ENCODE assay signal across 23 cellular contexts in the genomic region with DNA sequence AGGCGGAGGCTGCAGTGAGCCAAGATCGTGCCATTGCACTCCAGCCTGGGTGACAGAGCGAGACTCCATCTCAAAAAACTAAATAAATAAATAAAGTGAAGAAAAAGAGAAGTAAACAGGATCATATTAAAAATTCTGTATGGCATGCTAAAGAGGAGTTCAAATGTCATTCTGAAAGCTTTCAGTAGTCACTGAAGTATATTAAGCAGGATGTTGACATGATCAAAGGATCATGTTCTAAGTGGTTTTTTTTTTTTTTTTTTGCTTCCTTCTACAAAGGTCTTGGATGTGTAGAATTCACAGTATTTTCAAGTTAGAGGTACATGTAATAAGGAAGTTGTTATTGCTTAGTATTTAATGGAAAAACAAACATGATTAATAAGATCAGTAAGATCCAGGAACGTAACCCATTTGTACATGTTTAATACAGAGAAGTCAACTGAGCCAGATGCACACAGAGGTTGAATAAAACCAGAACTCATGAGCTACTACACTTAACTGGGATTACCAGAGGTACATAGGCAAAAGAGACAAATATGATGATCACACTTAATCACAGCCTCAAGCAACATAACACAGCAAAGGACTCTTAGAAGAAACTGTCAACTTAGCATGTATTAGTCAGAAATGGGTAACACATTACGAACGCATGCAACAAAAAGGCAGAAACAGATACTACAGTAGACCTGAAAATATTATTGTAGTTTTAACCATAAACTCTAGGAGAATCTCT. TPM values are rescaled to one million over a fixed set of nuclear protein-coding genes. Genes with fewer than 3 reads are reported as not detected.
DNase-seq lines count a peak whose midpoint lies in the region; ATAC-seq, FAIRE-seq and TF ChIP-seq lines count a peak whose summit lies in the region.
"Had no signal": no experiment of that assay in that cellular context is flagged by ENCODE, and none has a peak within 500 bp of the region (broad histone marks: within the 10 kb centered on the region; RNA-seq: fewer than 3 reads in every experiment).

No MANE protein-coding gene starts in this region.

- DNase-seq in NCI-H2196 (lab: John Stamatoyannopoulos, UW; ENCODE audit: unreplicated experiment) (peak; percentile 7), NCI-H2196 treated with DMSO at 0.1 percent for 48 hours (lab: John Stamatoyannopoulos, UW; ENCODE audit: unreplicated experiment) (no peak), H54 (ENCODE audit: insufficient read length, low spot score) (no peak), epithelial cell of esophagus (ENCODE audit: low read depth) (peak; percentile 44), renal cortical epithelial cell (ENCODE audit: low read depth) (peak; percentile 9), trophoblast cell (no peak)
- no peak for DNase-seq in activated T-helper 2 cell treated with anti-CD3 and anti-CD28 coated beads, Interferon-gamma antibody, Interleukin-2, Interleukin-4, amounts not matched to agents 10 μg/mL and 5 μg/mL and 100 μg/mL, durations not matched to agents 14 hours and 24 hours and 36 hours (ENCODE audit: low spot score)
- DNase-seq: Calu3; CD8-positive, alpha-beta T cell; GDM1; HCEC 1CT; IMR-90; Kasumi-1; MG63; NCI-H1048; NCI-H146; NCI-H2029 treated with DMSO at 0.1 percent for 48 hours; NCI-H2227 treated with DMSO at 0.1 percent for 48 hours; NCI-H524 treated with DMSO at 0.1 percent for 48 hours; SJCRH30 had no signal

- no peak overlapping the region for H3K9ac ChIP-seq in trophoblast cell (ENCODE audit: low read length)

- no peaks in the 10 kb centered on the region for H3K36me3 ChIP-seq in trophoblast cell (ENCODE audit: control insufficient read depth in 1 of 2, insufficient read depth in 2 of 2, low read length in 2 of 2)

- no peaks in the 10 kb centered on the region for H3K9me3 Mint-ChIP-seq in activated T-helper 2 cell treated with anti-CD3 and anti-CD28 coated beads, Interferon-gamma antibody, Interleukin-2, Interleukin-4, amounts not matched to agents 10 μg/mL and 5 μg/mL and 100 μg/mL, durations not matched to agents 14 hours and 24 hours and 36 hours
- H3K9me3 Mint-ChIP-seq: CD8-positive, alpha-beta T cell had no signal

- no peak overlapping the region for H4K12ac ChIP-seq in trophoblast cell (ENCODE audit: low read depth, low read length)

- no peak overlapping the region for H2AK5ac ChIP-seq in trophoblast cell (ENCODE audit: low read length)

- H3K14ac ChIP-seq in trophoblast cell (ENCODE audit: low read length): no peak overlapping the region

- ATAC-seq in GM21423 (IDR thresholded peaks at IDR 0.05; ENCODE audit: unreplicated experiment): no peak
- ATAC-seq: CD8-positive, alpha-beta T cell; Panc1 had no signal

- no peak overlapping the region for H3K4me3 ChIP-seq in epithelial cell of esophagus (ENCODE audit: low read length)
- H3K4me3 ChIP-seq in trophoblast cell (ENCODE audit: low read depth, low read length): no peak overlapping the region
- H3K4me3 ChIP-seq: MG63, SJCRH30 had no signal

- intact Hi-C loops in activated T-helper 2 cell treated with anti-CD3 and anti-CD28 coated beads, Interferon-gamma antibody, Interleukin-2, Interleukin-4, amounts not matched to agents 10 μg/mL and 5 μg/mL and 100 μg/mL, durations not matched to agents 14 hours and 24 hours and 36 hours (cut with micrococcal nuclease): no loop called here

- no peak overlapping the region for H3K23ac ChIP-seq in trophoblast cell (ENCODE audit: low read length)

- H3K27ac Mint-ChIP-seq in activated T-helper 2 cell treated with anti-CD3 and anti-CD28 coated beads, Interferon-gamma antibody, Interleukin-2, Interleukin-4, amounts not matched to agents 10 μg/mL and 5 μg/mL and 100 μg/mL, durations not matched to agents 14 hours and 24 hours and 36 hours: no peak overlapping the region
- H3K27ac Mint-ChIP-seq: CD8-positive, alpha-beta T cell had no signal

- no peak for TF ChIP-seq CTCF in epithelial cell of esophagus (IDR thresholded peaks at IDR 0.05; ENCODE audit: insufficient read depth, low read depth, low read length, missing control alignments)

- no peaks in the 10 kb centered on the region for H3K79me1 ChIP-seq in trophoblast cell (ENCODE audit: low read length)

- no peak overlapping the region for H2BK12ac ChIP-seq in trophoblast cell (ENCODE audit: low read length)

- no peaks in the 10 kb centered on the region for H3K9me3 ChIP-seq in trophoblast cell (ENCODE audit: insufficient read depth, low read depth, low read length)
- H3K9me3 ChIP-seq: MG63, SJCRH30 had no signal

- H3K27ac ChIP-seq in trophoblast cell (ENCODE audit: low read depth, low read length): no peak overlapping the region
- H3K27ac ChIP-seq: HL-60, SJCRH30 had no signal

- no peaks in the 10 kb centered on the region for H3K27me3 ChIP-seq in trophoblast cell (ENCODE audit: insufficient read depth, low read length)
- H3K27me3 ChIP-seq: MG63, SJCRH30 had no signal

- H2AFZ ChIP-seq in trophoblast cell (ENCODE audit: insufficient read depth, low read length, poor library complexity): no peak overlapping the region

- no peak for TF ChIP-seq POLR2A in H54 (IDR thresholded peaks at IDR 0.05; ENCODE audit: low read depth, low read length)

- no peak overlapping the region for H3K4ac ChIP-seq in trophoblast cell (ENCODE audit: low read depth, low read length)

- H3K4me2 ChIP-seq in trophoblast cell (ENCODE audit: low read length): no peak overlapping the region

- FAIRE-seq in H54 (lab: Jason Lieb, UNC): peak; percentile 33

- H2BK120ac ChIP-seq in trophoblast cell (ENCODE audit: insufficient read depth, low read length, poor library complexity): no peak overlapping the region

- H3K18ac ChIP-seq in trophoblast cell (ENCODE audit: low read length): no peak overlapping the region

- H4K91ac ChIP-seq in trophoblast cell (ENCODE audit: low read depth, low read length): no peak overlapping the region

- H3K79me2 ChIP-seq in trophoblast cell (ENCODE audit: control insufficient read depth, insufficient read depth, low read length, poor library complexity): no peaks in the 10 kb centered on the region

- H4K8ac ChIP-seq in trophoblast cell (ENCODE audit: low read depth, low read length): no peak overlapping the region

- H3K4me1 ChIP-seq in trophoblast cell (ENCODE audit: control insufficient read depth in 1 of 2, insufficient read depth in 2 of 2, low read length in 2 of 2): no peaks in the 10 kb centered on the region
- H3K4me1 ChIP-seq: SJCRH30 had no signal

- no peaks in the 10 kb centered on the region for H3K4me1 Mint-ChIP-seq in activated T-helper 2 cell treated with anti-CD3 and anti-CD28 coated beads, Interferon-gamma antibody, Interleukin-2, Interleukin-4, amounts not matched to agents 10 μg/mL and 5 μg/mL and 100 μg/mL, durations not matched to agents 14 hours and 24 hours and 36 hours (ENCODE audit: low read depth)

- H2BK5ac ChIP-seq in trophoblast cell (ENCODE audit: low read depth, low read length, poor library complexity): no peak overlapping the region

- peaks cover 9% of the 10 kb centered on the region for H3K27me3 Mint-ChIP-seq in activated T-helper 2 cell treated with anti-CD3 and anti-CD28 coated beads, Interferon-gamma antibody, Interleukin-2, Interleukin-4, amounts not matched to agents 10 μg/mL and 5 μg/mL and 100 μg/mL, durations not matched to agents 14 hours and 24 hours and 36 hours (ENCODE audit: low read depth)

- no peak overlapping the region for H3K4me3 Mint-ChIP-seq in activated T-helper 2 cell treated with anti-CD3 and anti-CD28 coated beads, Interferon-gamma antibody, Interleukin-2, Interleukin-4, amounts not matched to agents 10 μg/mL and 5 μg/mL and 100 μg/mL, durations not matched to agents 14 hours and 24 hours and 36 hours (ENCODE audit: low read depth)
- H3K4me3 Mint-ChIP-seq: CD8-positive, alpha-beta T cell had no signal

- WGBS in trophoblast cell (ENCODE audit: extremely low coverage, insufficient coverage, insufficient read length): no CpG with 5 or more reads among the region's 6 CpGs

- no peaks in the 10 kb centered on the region for H3K36me3 Mint-ChIP-seq in activated T-helper 2 cell treated with anti-CD3 and anti-CD28 coated beads, Interferon-gamma antibody, Interleukin-2, Interleukin-4, amounts not matched to agents 10 μg/mL and 5 μg/mL and 100 μg/mL, durations not matched to agents 14 hours and 24 hours and 36 hours (ENCODE audit: low read depth)
- H3K36me3 Mint-ChIP-seq: CD8-positive, alpha-beta T cell had no signal

RNA-seq across cellular contexts. Expression of gene CDC42BPA, which starts 12.2 kb away (rescaled TPM):
- 37.2 and 63.5 TPM in 2 replicates for total RNA-seq in renal cortical epithelial cell
- 6.6 and 7.1 TPM in 2 replicates for total RNA-seq in activated T-helper 2 cell treated with anti-CD3 and anti-CD28 coated beads, Interferon-gamma antibody, Interleukin-2, Interleukin-4, amounts not matched to agents 10 μg/mL and 5 μg/mL and 100 μg/mL, durations not matched to agents 14 hours and 24 hours and 36 hours
- polyA plus RNA-seq in trophoblast cell (2013): 7.8 and 8.2 TPM in 2 replicates

Comparison
In these comparisons a context has a peak if more than half of its experiments do, and no peak if none do; other contexts are left out.
1. DNase-seq: peak in NCI-H2196 (single experiment), epithelial cell of esophagus (single experiment) and renal cortical epithelial cell (single experiment); none in NCI-H2196 treated with DMSO at 0.1 percent for 48 hours (single experiment), H54 (single experiment), activated T-helper 2 cell treated with anti-CD3 and anti-CD28 coated beads, Interferon-gamma antibody, Interleukin-2, Interleukin-4, amounts not matched to agents 10 μg/mL and 5 μg/mL and 100 μg/mL, durations not matched to agents 14 hours and 24 hours and 36 hours (single experiment) and trophoblast cell (0 of 2).